ENCODE assay signal across 8 cellular contexts in genomic region chr1:113389953-113390834, GRCh38. TPM values are rescaled to one million over a fixed set of nuclear protein-coding genes. Genes with fewer than 3 reads are reported as not detected.
A peak's percentile ranks its signal among the peaks of the same experiment; 100 is the strongest.
DNase-seq lines count a peak whose midpoint lies in the region; ATAC-seq and TF ChIP-seq lines count a peak whose summit lies in the region.

Gene MAGI3 (plus strand): TSS chr1:113390515. CDS start chr1:113391034, 519 bp downstream.

- peak within 1 kb of the TSS; percentile 91 for H3K4me2 ChIP-seq in KMS-11

- peak within 1 kb of the TSS; percentile 84 for H2AFZ ChIP-seq in KMS-11 (ENCODE audit: low read depth)

- H3K4me3 ChIP-seq in KMS-11 (IDR thresholded peaks at IDR 0.05; ENCODE audit: insufficient read depth, low read depth, low read length), result peak within 1 kb of the TSS; percentile 75

- H3K79me2 ChIP-seq in KMS-11 (ENCODE audit: insufficient read depth, low read depth), result peaks cover 9% of the 10 kb centered on the region; the same call in 1 of the 2 replicates

- H3K27ac Mint-ChIP-seq in naive B cell, result peak within 1 kb of the TSS in 4 of 6 donors; percentile 60 to 69 (median 64)
- H3K27ac Mint-ChIP-seq in stimulated activated effector memory CD8-positive, alpha-beta T cell treated with anti-CD3 and anti-CD28 coated beads, Interleukin-12 subunit alpha, Interleukin-12 subunit beta, amount 100 ng/mL, for 72 hours, result no peak within 1 kb of the TSS

- ATAC-seq in GM21786 (IDR thresholded peaks at IDR 0.05; ENCODE audit: unreplicated experiment) (peak; percentile 99), naive B cell (ENCODE audit: low read depth in 2 of 2) (peak; percentile 91 to 94)
- ATAC-seq in stimulated activated effector memory CD8-positive, alpha-beta T cell treated with anti-CD3 and anti-CD28 coated beads, Interleukin-12 subunit alpha, Interleukin-12 subunit beta, amount 100 ng/mL, for 72 hours, result peak; percentile 97

- peaks cover 25% of the 10 kb centered on the region for H3K4me1 ChIP-seq in KMS-11 (ENCODE audit: low read depth, poor library complexity, severe bottlenecking)

- TF ChIP-seq CTCF in KMS-11 (conservative IDR thresholded peaks at IDR 0.05; ENCODE audit: low read depth, low read length), result no peak

- H3K4me3 Mint-ChIP-seq in naive B cell, result peak within 1 kb of the TSS; percentile 80 to 98 (median 95)
- H3K4me3 Mint-ChIP-seq in stimulated activated effector memory CD8-positive, alpha-beta T cell treated with anti-CD3 and anti-CD28 coated beads, Interleukin-12 subunit alpha, Interleukin-12 subunit beta, amount 100 ng/mL, for 72 hours, result peak within 1 kb of the TSS; percentile 84

- peak within 1 kb of the TSS; percentile 62 for H3K9ac ChIP-seq in KMS-11

- peak; percentile 99 for DNase-seq in DMS53 (lab: John Stamatoyannopoulos, UW)
- DNase-seq in RKO (ENCODE audit: low spot score), result peak; percentile 96
- DNase-seq in activated T-helper 1 cell treated with anti-CD3 and anti-CD28 coated beads, Interleukin-2, amount 50 U/mL, for 16 hours (ENCODE audit: low read depth in 1 of 2, low spot score in 1 of 2), result peak; percentile 88 to 92
- DNase-seq in fibroblast of gingiva (ENCODE audit: low read depth), result peak; percentile 99
- peak; percentile 85 for DNase-seq in naive B cell
- peak; percentile 89 to 95 for DNase-seq in stimulated activated effector memory CD8-positive, alpha-beta T cell treated with anti-CD3 and anti-CD28 coated beads, Interleukin-12 subunit alpha, Interleukin-12 subunit beta, amount 100 ng/mL, for 72 hours (ENCODE audit: low spot score in 2 of 2)

- H3K36me3 ChIP-seq in KMS-11 (ENCODE audit: insufficient read depth), result no peaks in the 10 kb centered on the region

- H4K20me1 ChIP-seq in KMS-11 (ENCODE audit: insufficient read depth), result no peaks in the 10 kb centered on the region

- H3K36me3 Mint-ChIP-seq in naive B cell, result peaks cover 0 to 9% of the 10 kb centered on the region in 2 donors
- H3K36me3 Mint-ChIP-seq in stimulated activated effector memory CD8-positive, alpha-beta T cell treated with anti-CD3 and anti-CD28 coated beads, Interleukin-12 subunit alpha, Interleukin-12 subunit beta, amount 100 ng/mL, for 72 hours, result no peaks in the 10 kb centered on the region

- H3K27me3 Mint-ChIP-seq in naive B cell, result peaks cover 27 to 36% (median 32%) of the 10 kb centered on the region in 3 donors

- H3K4me1 Mint-ChIP-seq in naive B cell, result peaks cover 17 to 27% (median 21%) of the 10 kb centered on the region in 3 donors
- peaks cover 23% of the 10 kb centered on the region for H3K4me1 Mint-ChIP-seq in stimulated activated effector memory CD8-positive, alpha-beta T cell treated with anti-CD3 and anti-CD28 coated beads, Interleukin-12 subunit alpha, Interleukin-12 subunit beta, amount 100 ng/mL, for 72 hours

- H3K9me3 Mint-ChIP-seq in naive B cell, result peaks cover 0 to 8% (median 5%) of the 10 kb centered on the region in 7 donors
- H3K9me3 Mint-ChIP-seq in stimulated activated effector memory CD8-positive, alpha-beta T cell treated with anti-CD3 and anti-CD28 coated beads, Interleukin-12 subunit alpha, Interleukin-12 subunit beta, amount 100 ng/mL, for 72 hours, result no peaks in the 10 kb centered on the region

- no peaks in the 10 kb centered on the region for H3K27me3 ChIP-seq in KMS-11 (ENCODE audit: insufficient read depth, low read depth)

- peak within 1 kb of the TSS; percentile 44; the same call in 1 of the 2 replicates for H3K27ac ChIP-seq in KMS-11

RNA-seq across cellular contexts. Expression of gene MAGI3, which starts in this region (rescaled TPM):
- 1 to 10 TPM in 1 of 6 donors, under 1 TPM in 3, not detected in 2; 0.22 to 1.2 (median 0.74) TPM for polyA plus RNA-seq in naive B cell (ENCODE audit: low read depth in 6 of 6)

Comparison
In these comparisons a context has a peak if more than half of its experiments do, and no peak if none do; other contexts are left out.
1. Peak in every context shown above with its lines: DNase-seq, ATAC-seq, H3K4me3 ChIP-seq and H3K27ac ChIP-seq.